8 cellular contexts compared by ENCODE assay signal in genomic region chr1:22710688-22711024, GRCh38. TPM values are rescaled to one million over a fixed set of nuclear protein-coding genes. Genes with fewer than 3 reads are reported as not detected.
DNase-seq lines count a peak whose midpoint lies in the region; ATAC-seq and TF ChIP-seq lines count a peak whose summit lies in the region.

Gene EPHB2 (plus strand): TSS chr1:22710839. CDS start chr1:22710983, 144 bp downstream.

- peaks cover 49% of the 10 kb centered on the region for H3K27me3 Mint-ChIP-seq in activated CD4-positive, alpha-beta T cell treated with anti-CD3 and anti-CD28 coated beads, Interleukin-2, amount 10 ng/mL, durations not matched to agents 7 days and 5 days

- TF ChIP-seq CTCF in astrocyte of the cerebellum (IDR thresholded peaks at IDR 0.05; ENCODE audit: low read depth, low read length, missing control alignments) = no peak

- H3K36me3 Mint-ChIP-seq in activated CD4-positive, alpha-beta T cell treated with anti-CD3 and anti-CD28 coated beads, Interleukin-2, amount 10 ng/mL, durations not matched to agents 7 days and 5 days (ENCODE audit: low read depth) = no peaks in the 10 kb centered on the region

- H3K4me3 ChIP-seq in astrocyte of the cerebellum (ENCODE audit: low read depth, low read length) = peak within 1 kb of the TSS; percentile 55
- H3K4me3 ChIP-seq in iPS-11a (ENCODE audit: low read depth, low read length) = peak within 1 kb of the TSS; percentile 13
- H3K4me3 ChIP-seq in skeletal muscle cell (ENCODE audit: low read depth, low read length) = peak within 1 kb of the TSS; percentile 63

- CTCF ChIA-PET in activated CD4-positive, alpha-beta T cell treated with anti-CD3 and anti-CD28 coated beads, Interleukin-2, amount 10 ng/mL, durations not matched to agents 7 days and 5 days (lab: Charles Lee) = no interaction called here

- H3K4me3 Mint-ChIP-seq in activated CD4-positive, alpha-beta T cell treated with anti-CD3 and anti-CD28 coated beads, Interleukin-2, amount 10 ng/mL, durations not matched to agents 7 days and 5 days = peak within 1 kb of the TSS; percentile 28

- H3K9me3 Mint-ChIP-seq in activated CD4-positive, alpha-beta T cell treated with anti-CD3 and anti-CD28 coated beads, Interleukin-2, amount 10 ng/mL, durations not matched to agents 7 days and 5 days = no peaks in the 10 kb centered on the region

- no peak within 1 kb of the TSS for H3K27ac Mint-ChIP-seq in activated CD4-positive, alpha-beta T cell treated with anti-CD3 and anti-CD28 coated beads, Interleukin-2, amount 10 ng/mL, durations not matched to agents 7 days and 5 days

- DNase-seq in activated CD4-positive, alpha-beta T cell treated with anti-CD3 and anti-CD28 coated beads, Interleukin-2, amount 10 ng/mL, durations not matched to agents 7 days and 5 days = no peak
- DNase-seq in activated CD4-positive, alpha-beta T cell treated with anti-CD3 and anti-CD28 coated beads, Interleukin-2, amount 50 U/mL, for 4 hours = no peak
- DNase-seq in NCI-H345 treated with DMSO at 0.1 percent for 48 hours (lab: John Stamatoyannopoulos, UW; ENCODE audit: unreplicated experiment) (peak; percentile 26), astrocyte of the cerebellum (ENCODE audit: low read depth) (no peak), skeletal muscle cell (ENCODE audit: low read depth) (no peak)

- ATAC-seq in GM19351 (IDR thresholded peaks at IDR 0.05; ENCODE audit: unreplicated experiment) (no peak), GM21529 (IDR thresholded peaks at IDR 0.05; ENCODE audit: unreplicated experiment) (no peak)

- H3K4me1 Mint-ChIP-seq in activated CD4-positive, alpha-beta T cell treated with anti-CD3 and anti-CD28 coated beads, Interleukin-2, amount 10 ng/mL, durations not matched to agents 7 days and 5 days = peaks cover 9% of the 10 kb centered on the region

- in situ Hi-C loops in astrocyte of the cerebellum (cut with HindIII; ENCODE audit: low sequenced_read_pairs) = loop anchor here (25.0 kb wide), 1 partner anchor 177 kb away; no protein-coding TSS in a partner anchor

- POLR2A ChIA-PET in activated CD4-positive, alpha-beta T cell treated with anti-CD3 and anti-CD28 coated beads, Interleukin-2, amount 10 ng/mL, durations not matched to agents 7 days and 5 days (lab: Charles Lee) = no interaction called here

RNA-seq across cellular contexts. Expression of gene EPHB2, which starts in this region (rescaled TPM):
- under 1 TPM in 1 of 2 experiments, not detected in 1; 0.08 TPM for total RNA-seq in activated CD4-positive, alpha-beta T cell treated with anti-CD3 and anti-CD28 coated beads, Interleukin-2, amount 10 ng/mL, durations not matched to agents 7 days and 5 days

Comparison
In these comparisons a context has a peak if more than half of its experiments do, and no peak if none do; other contexts are left out.
1. H3K4me3 ChIP-seq: peak in every context shown above with its lines; median percentile 63 in skeletal muscle cell; 55 in astrocyte of the cerebellum; 13 in iPS-11a.